In the genomic region with DNA sequence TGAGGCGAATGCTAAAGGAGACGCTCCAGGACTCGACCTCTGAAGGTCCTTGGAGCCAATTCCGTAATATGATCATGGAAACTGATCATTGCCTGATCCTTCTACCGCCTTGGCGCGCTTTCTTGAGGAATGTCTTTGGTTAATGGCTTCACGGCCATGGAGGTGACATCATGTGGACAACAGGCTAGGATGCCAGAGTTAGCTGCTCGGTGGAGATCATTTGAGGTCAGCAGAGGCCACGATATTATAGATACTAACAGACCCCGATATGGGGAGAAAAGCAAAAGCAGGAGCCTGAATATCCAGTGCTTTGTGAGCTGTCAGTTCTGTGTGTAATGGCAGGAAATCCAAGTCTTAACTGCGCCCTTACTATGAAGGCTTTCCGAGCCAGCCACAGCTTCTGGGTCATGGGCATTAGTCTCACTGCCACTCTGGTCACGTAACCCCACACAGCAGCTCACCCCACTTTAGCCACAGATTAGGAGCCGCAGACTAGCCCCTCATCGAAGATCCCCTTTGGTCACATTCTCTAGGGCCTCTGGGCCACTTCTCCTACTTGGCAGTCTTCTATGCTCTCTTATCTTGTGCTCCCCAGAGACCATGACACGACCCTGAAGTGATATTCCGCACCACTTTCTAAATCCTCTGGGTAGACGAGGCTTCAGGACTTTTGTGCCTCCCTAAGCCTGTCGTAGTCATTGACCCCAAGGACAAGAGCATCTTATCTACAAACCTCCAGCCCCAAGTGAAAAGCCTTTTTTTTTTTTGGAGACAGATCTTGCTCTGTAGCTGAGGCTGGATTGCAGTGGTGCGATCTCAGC, we compare ENCODE assay signal across 8 cellular contexts. TPM values are rescaled to one million over a fixed set of nuclear protein-coding genes. Genes with fewer than 3 reads are reported as not detected.
DNase-seq lines count a peak whose midpoint lies in the region; ATAC-seq, FAIRE-seq and TF ChIP-seq lines count a peak whose summit lies in the region.

No MANE protein-coding gene starts in this region.

- intact Hi-C loops in activated CD4-positive, alpha-beta T cell treated with anti-CD3 and anti-CD28 coated beads, Interleukin-2, amount 10 ng/mL, durations not matched to agents 24 days and 14 days (cut with micrococcal nuclease) = loop anchor here (1.0 to 2.0 kb wide), 9 partner anchors 15 to 484 kb away; partner anchors contain the start of genes COQ10A, IL23A, PAN2 and SARNP
- intact Hi-C loops in left ventricle myocardium superior (cut with micrococcal nuclease) = no loop called here

- H3K27ac Mint-ChIP-seq in activated CD4-positive, alpha-beta T cell treated with anti-CD3 and anti-CD28 coated beads, Interleukin-2, amount 10 ng/mL, durations not matched to agents 24 days and 14 days = peak overlapping the region; percentile 97
- H3K27ac Mint-ChIP-seq in activated T-cell treated with anti-CD3 and anti-CD28 coated beads, Interleukin-2, amount 50 U/mL, for 72 hours = peak overlapping the region; percentile 93

- no peaks in the 10 kb centered on the region for H3K27me3 Mint-ChIP-seq in activated CD4-positive, alpha-beta T cell treated with anti-CD3 and anti-CD28 coated beads, Interleukin-2, amount 10 ng/mL, durations not matched to agents 24 days and 14 days
- H3K27me3 Mint-ChIP-seq in activated T-cell treated with anti-CD3 and anti-CD28 coated beads, Interleukin-2, amount 50 U/mL, for 72 hours (ENCODE audit: low read depth) = no peaks in the 10 kb centered on the region

- H3K4me1 Mint-ChIP-seq in activated CD4-positive, alpha-beta T cell treated with anti-CD3 and anti-CD28 coated beads, Interleukin-2, amount 10 ng/mL, durations not matched to agents 24 days and 14 days = peaks cover 39% of the 10 kb centered on the region
- H3K4me1 Mint-ChIP-seq in activated T-cell treated with anti-CD3 and anti-CD28 coated beads, Interleukin-2, amount 50 U/mL, for 72 hours (ENCODE audit: low read depth) = peaks cover 55% of the 10 kb centered on the region

- peak overlapping the region; percentile 99 for H3K4me3 Mint-ChIP-seq in activated CD4-positive, alpha-beta T cell treated with anti-CD3 and anti-CD28 coated beads, Interleukin-2, amount 10 ng/mL, durations not matched to agents 24 days and 14 days
- H3K4me3 Mint-ChIP-seq in activated T-cell treated with anti-CD3 and anti-CD28 coated beads, Interleukin-2, amount 50 U/mL, for 72 hours = peak overlapping the region; percentile 95 to 99

- no peaks in the 10 kb centered on the region for H3K9me3 Mint-ChIP-seq in activated CD4-positive, alpha-beta T cell treated with anti-CD3 and anti-CD28 coated beads, Interleukin-2, amount 10 ng/mL, durations not matched to agents 24 days and 14 days
- no peaks in the 10 kb centered on the region for H3K9me3 Mint-ChIP-seq in activated T-cell treated with anti-CD3 and anti-CD28 coated beads, Interleukin-2, amount 50 U/mL, for 72 hours

- no peak for DNase-seq in activated CD4-positive, alpha-beta T cell treated with anti-CD3 and anti-CD28 coated beads, Interleukin-2, amount 10 ng/mL, durations not matched to agents 24 days and 14 days
- no peak for DNase-seq in activated CD4-positive, alpha-beta T cell treated with anti-CD3 and anti-CD28 coated beads for 48 hours
- DNase-seq in activated T-cell treated with anti-CD3 and anti-CD28 coated beads, Interleukin-2, amount 50 U/mL, for 72 hours = no peak
- no peak for DNase-seq in left ventricle myocardium superior
- no peak for DNase-seq in D721Med (ENCODE audit: insufficient read length, low spot score)
- no peak for DNase-seq in SKM-1 (lab: John Stamatoyannopoulos, UW; ENCODE audit: unreplicated experiment)
- no peak for DNase-seq in NCI-H526 treated with DMSO at 0.1 percent for 48 hours (lab: John Stamatoyannopoulos, UW)

- peaks cover 30% of the 10 kb centered on the region for H3K36me3 Mint-ChIP-seq in activated CD4-positive, alpha-beta T cell treated with anti-CD3 and anti-CD28 coated beads, Interleukin-2, amount 10 ng/mL, durations not matched to agents 24 days and 14 days (ENCODE audit: low read depth)
- H3K36me3 Mint-ChIP-seq in activated T-cell treated with anti-CD3 and anti-CD28 coated beads, Interleukin-2, amount 50 U/mL, for 72 hours (ENCODE audit: insufficient read depth in 2 of 2) = peaks cover 4 to 17% of the 10 kb centered on the region in 2 donors

- ATAC-seq in activated T-cell treated with anti-CD3 and anti-CD28 coated beads, Interleukin-2, amount 50 U/mL, for 72 hours (replicated peaks in 1 of 2) = no peak
- peak; percentile 17 for ATAC-seq in left ventricle myocardium superior

- FAIRE-seq in D721Med (lab: Jason Lieb, UNC) = no peak

- H3K27ac ChIP-seq in skin epidermis = peak overlapping the region in 20 of 21 experiments; percentile 81 to 98 (median 96)

- TF ChIP-seq CTCF in D721Med (IDR thresholded peaks at IDR 0.05; ENCODE audit: insufficient read depth, missing control alignments) = no peak

- peak overlapping the region; percentile 44 to 88 (median 73) for H3K4me3 ChIP-seq in skin epidermis

RNA-seq across cellular contexts. Expression of gene CS, which starts 0.7 kb away (rescaled TPM):
- 311 and 317 TPM in 2 replicates for total RNA-seq in activated CD4-positive, alpha-beta T cell treated with anti-CD3 and anti-CD28 coated beads, Interleukin-2, amount 10 ng/mL, durations not matched to agents 24 days and 14 days
- 100 to 1,000 TPM; 261 to 319 TPM for total RNA-seq in activated T-cell treated with anti-CD3 and anti-CD28 coated beads, Interleukin-2, amount 50 U/mL, for 72 hours
- 865 TPM for total RNA-seq in left ventricle myocardium superior

RNA-seq across cellular contexts. Expression of gene CNPY2, which starts 14.9 kb away (rescaled TPM):
- 165 and 169 TPM in 2 replicates for total RNA-seq in activated CD4-positive, alpha-beta T cell treated with anti-CD3 and anti-CD28 coated beads, Interleukin-2, amount 10 ng/mL, durations not matched to agents 24 days and 14 days
- 100 to 1,000 TPM in 1 of 2 donors, 10 to 100 TPM in 1; 97.8 to 117 TPM for total RNA-seq in activated T-cell treated with anti-CD3 and anti-CD28 coated beads, Interleukin-2, amount 50 U/mL, for 72 hours
- total RNA-seq in left ventricle myocardium superior = 32.3 TPM

RNA-seq across cellular contexts. Expression of gene PAN2, which starts 32.9 kb away (rescaled TPM):
- total RNA-seq in activated CD4-positive, alpha-beta T cell treated with anti-CD3 and anti-CD28 coated beads, Interleukin-2, amount 10 ng/mL, durations not matched to agents 24 days and 14 days = 31.3 and 34.7 TPM in 2 replicates
- 100 to 1,000 TPM; 112 to 139 TPM for total RNA-seq in activated T-cell treated with anti-CD3 and anti-CD28 coated beads, Interleukin-2, amount 50 U/mL, for 72 hours
- 52.2 TPM for total RNA-seq in left ventricle myocardium superior

RNA-seq across cellular contexts. Expression of gene COQ10A, which starts 34.1 kb away (rescaled TPM):
- total RNA-seq in activated CD4-positive, alpha-beta T cell treated with anti-CD3 and anti-CD28 coated beads, Interleukin-2, amount 10 ng/mL, durations not matched to agents 24 days and 14 days = 17.0 TPM in 2 replicates
- 1 to 10 TPM; 5.9 to 7.3 TPM for total RNA-seq in activated T-cell treated with anti-CD3 and anti-CD28 coated beads, Interleukin-2, amount 50 U/mL, for 72 hours
- total RNA-seq in left ventricle myocardium superior = 162 TPM

RNA-seq across cellular contexts. Expression of gene IL23A, which starts 37.8 kb away (rescaled TPM):
- total RNA-seq in activated CD4-positive, alpha-beta T cell treated with anti-CD3 and anti-CD28 coated beads, Interleukin-2, amount 10 ng/mL, durations not matched to agents 24 days and 14 days = 36.0 and 36.9 TPM in 2 replicates
- total RNA-seq in activated T-cell treated with anti-CD3 and anti-CD28 coated beads, Interleukin-2, amount 50 U/mL, for 72 hours = 100 to 1,000 TPM in 1 of 2 donors, 10 to 100 TPM in 1; 79.5 to 138 TPM
- total RNA-seq in left ventricle myocardium superior = not detected
